1 cellular context compared by ENCODE assay signal in genomic region chr17:75130632-75131277, GRCh38.
TF ChIP-seq lines count a peak whose summit lies in the region.

No MANE protein-coding gene starts in this region.

TF ChIP-seq in HepG2, 621 proteins besides CTCF, POLR2A, EP300 and RAD21 (continued from another document):
- TF ChIP-seq NFYC (CRISPR knock-in tag; IDR thresholded peaks at IDR 0.05) (no peak), HOXA5 (CRISPR knock-in tag; IDR thresholded peaks at IDR 0.05) (no peak), ZNF891 (CRISPR knock-in tag; IDR thresholded peaks at IDR 0.05) (peak; percentile 43; the same call in 1 of the 2 replicates), ZNF878 (CRISPR knock-in tag; IDR thresholded peaks at IDR 0.05) (0 out of 2 replicates have a peak, but pooled peaks have one; percentile 18), SAP130 (CRISPR knock-in tag; IDR thresholded peaks at IDR 0.05; ENCODE audit: low read depth) (peak; percentile 64), ZNF672 (CRISPR knock-in tag; IDR thresholded peaks at IDR 0.05) (no peak), CEBPB (IDR thresholded peaks at IDR 0.05; ENCODE audit: borderline replicate concordance, low read depth, low read length) (no peak), RCOR2 (CRISPR knock-in tag; IDR thresholded peaks at IDR 0.05) (0 out of 2 replicates have a peak, but pooled peaks have one; percentile 4), ZNF329 (CRISPR knock-in tag; IDR thresholded peaks at IDR 0.05; ENCODE audit: low read depth) (no peak), HNF4G (IDR thresholded peaks at IDR 0.05; ENCODE audit: borderline replicate concordance, low read depth, low read length) (no peak), HNF4G (CRISPR knock-in tag; IDR thresholded peaks at IDR 0.05; ENCODE audit: borderline replicate concordance, low read depth) (no peak), ZNF543 (CRISPR knock-in tag; IDR thresholded peaks at IDR 0.05) (no peak), ZNF792 (CRISPR knock-in tag; IDR thresholded peaks at IDR 0.05) (peak; percentile 38; the same call in 1 of the 2 replicates), ZNF281 (CRISPR knock-in tag; IDR thresholded peaks at IDR 0.05; ENCODE audit: borderline replicate concordance) (peak; percentile 36; the same call in 1 of the 2 replicates), ZNF230 (CRISPR knock-in tag; IDR thresholded peaks at IDR 0.05) (peak; percentile 28; the same call in 1 of the 2 replicates), ZNF432 (CRISPR knock-in tag; IDR thresholded peaks at IDR 0.05; ENCODE audit: borderline replicate concordance) (no peak), MAFG (CRISPR knock-in tag; IDR thresholded peaks at IDR 0.05) (no peak), NFIB (CRISPR knock-in tag; IDR thresholded peaks at IDR 0.05; ENCODE audit: borderline replicate concordance) (no peak), YEATS4 (CRISPR knock-in tag; IDR thresholded peaks at IDR 0.05; ENCODE audit: borderline replicate concordance) (no peak), MXD1 (CRISPR knock-in tag; IDR thresholded peaks at IDR 0.05) (no peak), NFKB2 (CRISPR knock-in tag; IDR thresholded peaks at IDR 0.05; ENCODE audit: borderline replicate concordance) (no peak), RBM39 (IDR thresholded peaks at IDR 0.05; ENCODE audit: low read depth, low read length, poor library complexity, severe bottlenecking) (no peak), ZNF431 (CRISPR knock-in tag; IDR thresholded peaks at IDR 0.05; ENCODE audit: borderline replicate concordance, low read depth) (0 out of 2 replicates have a peak, but pooled peaks have one; percentile 11), IKZF5 (CRISPR knock-in tag; IDR thresholded peaks at IDR 0.05) (no peak), TP53 (CRISPR knock-in tag; conservative IDR thresholded peaks at IDR 0.05) (0 out of 2 replicates have a peak, but pooled peaks have one; percentile 76), ZSCAN29 (CRISPR knock-in tag; conservative IDR thresholded peaks at IDR 0.05) (no peak), ZNF292 (CRISPR knock-in tag; IDR thresholded peaks at IDR 0.05; ENCODE audit: borderline replicate concordance, low read depth) (no peak), CREB3 (CRISPR knock-in tag; IDR thresholded peaks at IDR 0.05) (no peak), NFE2L1 (CRISPR knock-in tag; IDR thresholded peaks at IDR 0.05; ENCODE audit: borderline replicate concordance) (no peak), ZNF781 (CRISPR knock-in tag; IDR thresholded peaks at IDR 0.05; ENCODE audit: borderline replicate concordance, not compliant biosample characterization) (peak; percentile 49), ERF (CRISPR knock-in tag; IDR thresholded peaks at IDR 0.05) (peak; percentile 31; the same call in 1 of the 2 replicates), KDM5A (IDR thresholded peaks at IDR 0.05; ENCODE audit: borderline replicate concordance, low read length) (0 out of 2 replicates have a peak, but pooled peaks have one; percentile 10), CHCHD3 (CRISPR knock-in tag; IDR thresholded peaks at IDR 0.05) (0 out of 2 replicates have a peak, but pooled peaks have one; percentile 17), ZNF17 (CRISPR knock-in tag; IDR thresholded peaks at IDR 0.05) (no peak), POGZ (CRISPR knock-in tag; IDR thresholded peaks at IDR 0.05) (no peak), HOXA9 (CRISPR knock-in tag; IDR thresholded peaks at IDR 0.05; ENCODE audit: borderline replicate concordance) (no peak), ISX (CRISPR knock-in tag; conservative IDR thresholded peaks at IDR 0.05) (no peak), FOXP1 (IDR thresholded peaks at IDR 0.05) (no peak), FOXP1 (CRISPR knock-in tag; IDR thresholded peaks at IDR 0.05) (no peak), ZNF691 (CRISPR knock-in tag; IDR thresholded peaks at IDR 0.05; ENCODE audit: borderline replicate concordance, low read depth) (no peak), ZNF7 (CRISPR knock-in tag; IDR thresholded peaks at IDR 0.05) (no peak), PCBP2 (optimal IDR thresholded peaks at IDR 0.05; ENCODE audit: low read depth, low read length, poor library complexity, severe bottlenecking) (no peak), ZNF569 (CRISPR knock-in tag; IDR thresholded peaks at IDR 0.05; ENCODE audit: borderline replicate concordance) (no peak), ATF1 (CRISPR knock-in tag; IDR thresholded peaks at IDR 0.05) (no peak), ARID2 (CRISPR knock-in tag; IDR thresholded peaks at IDR 0.05; ENCODE audit: borderline replicate concordance) (no peak), TBP (CRISPR knock-in tag; IDR thresholded peaks at IDR 0.05) (no peak), ZNF160 (CRISPR knock-in tag; IDR thresholded peaks at IDR 0.05) (no peak), ZNF503 (CRISPR knock-in tag; IDR thresholded peaks at IDR 0.05) (no peak), MTF2 (CRISPR knock-in tag; IDR thresholded peaks at IDR 0.05; ENCODE audit: borderline replicate concordance) (no peak), TRAFD1 (CRISPR knock-in tag; IDR thresholded peaks at IDR 0.05; ENCODE audit: borderline replicate concordance) (no peak), HDAC2 (CRISPR knock-in tag; IDR thresholded peaks at IDR 0.05) (peak; percentile 31; the same call in 1 of the 2 replicates), CCAR2 (optimal IDR thresholded peaks at IDR 0.05; ENCODE audit: low read depth, low read length) (no peak), SMYD3 (CRISPR knock-in tag; IDR thresholded peaks at IDR 0.05) (no peak), IRF9 (CRISPR knock-in tag; IDR thresholded peaks at IDR 0.05; ENCODE audit: borderline replicate concordance) (no peak), ZBTB26 (CRISPR knock-in tag; IDR thresholded peaks at IDR 0.05; ENCODE audit: borderline replicate concordance) (peak; percentile 50; the same call in 1 of the 2 replicates), BCL6 (CRISPR knock-in tag; IDR thresholded peaks at IDR 0.05) (no peak)
